ENCODE assay signal across 33 cellular contexts in the genomic region with DNA sequence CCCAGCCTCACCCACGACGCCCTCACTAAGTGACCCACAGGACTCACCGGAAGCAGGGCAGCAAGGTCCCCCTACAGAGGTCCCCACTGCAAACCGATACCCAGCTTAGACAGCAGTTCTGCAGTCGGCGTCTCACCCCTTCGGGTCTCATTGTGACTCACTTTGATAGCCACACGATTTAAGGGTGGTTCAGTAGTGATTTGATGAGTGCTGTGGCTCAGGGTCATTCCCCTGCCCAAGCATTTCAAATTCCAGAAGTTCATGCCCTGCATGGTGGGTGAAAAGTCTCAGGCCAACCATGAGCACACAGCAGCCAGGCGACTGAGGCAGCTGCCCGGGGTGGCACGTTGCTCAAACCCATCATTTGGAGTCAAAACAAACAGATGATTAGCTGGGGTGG.
A peak's percentile ranks its signal among the peaks of the same experiment; 100 is the strongest.
DNase-seq lines count a peak whose midpoint lies in the region; ATAC-seq, FAIRE-seq and TF ChIP-seq lines count a peak whose summit lies in the region.
"Had no signal": no experiment of that assay in that cellular context is flagged by ENCODE, and none has a peak within 500 bp of the region (broad histone marks: within the 10 kb centered on the region; RNA-seq: fewer than 3 reads in every experiment).

No MANE protein-coding gene starts in this region.

- intact Hi-C loops in Right ventricle myocardium inferior (cut with DNase I) (no loop called here), left ventricle myocardium superior (cut with micrococcal nuclease) (no loop called here), kidney (cut with DNase I) (no loop called here), sciatic nerve (cut with DNase I) (loop anchor here (5.0 kb wide), 1 partner anchor 745 kb away; no protein-coding TSS in a partner anchor), vagina (cut with DNase I) (no loop called here), aorta (cut with DNase I) (no loop called here)

- H3K27ac ChIP-seq in kidney (ENCODE audit: low read depth in 2 of 2, low read length in 2 of 2): peak overlapping the region; percentile 2 to 30
- peak overlapping the region; percentile 33 for H3K27ac ChIP-seq in vagina
- no peak overlapping the region for H3K27ac ChIP-seq in aorta (ENCODE audit: low read depth in 1 of 2, low read length in 2 of 2)
- H3K27ac ChIP-seq: body of pancreas, parathyroid adenoma, testis, WERI-Rb-1 had no signal

- 92 to 96% methylated on average over 11 of the region's 11 CpGs for WGBS in aorta, 2 donors

- ATAC-seq in Right ventricle myocardium inferior (peak; percentile 15), left ventricle myocardium superior (no peak), sciatic nerve (peak; percentile 9), aorta (ENCODE audit: low FRiP score) (no peak)
- ATAC-seq: body of pancreas; right cardiac atrium; stimulated activated memory B cell treated with anti-CD40 and anti-IgM and Interleukin-4, amounts not matched to agents 10 μg/mL and 1 μg/mL and 100 μg/mL, for 72 hours had no signal

- H3K9ac ChIP-seq in kidney (ENCODE audit: low read length in 2 of 2): no peak overlapping the region
- H3K9ac ChIP-seq: parathyroid adenoma had no signal

- H3K4me3 ChIP-seq in kidney (ENCODE audit: low read length in 2 of 2) (no peak overlapping the region), vagina (no peak overlapping the region), aorta (ENCODE audit: low read length in 2 of 2) (no peak overlapping the region)
- H3K4me3 ChIP-seq: body of pancreas, testis had no signal

- FAIRE-seq in kidney (lab: Jason Lieb, UNC): no peak
- FAIRE-seq: GM12891, H54 had no signal

- TF ChIP-seq CTCF in kidney (IDR thresholded peaks at IDR 0.05; ENCODE audit: borderline replicate concordance, extremely low read depth, insufficient read depth) (no peak), vagina (IDR thresholded peaks at IDR 0.05) (no peak)

- H3K4me1 ChIP-seq in kidney (ENCODE audit: control insufficient read depth in 1 of 2, insufficient read depth in 1 of 2, low read depth in 1 of 2, low read length in 2 of 2) (peaks cover 6 to 7% of the 10 kb centered on the region in 2 donors), vagina (peaks cover 45% of the 10 kb centered on the region), aorta (ENCODE audit: control insufficient read depth in 1 of 2, insufficient read depth in 2 of 2, low read length in 2 of 2) (peaks cover 0 to 4% of the 10 kb centered on the region in 2 donors)
- H3K4me1 ChIP-seq: parathyroid adenoma had no signal

- H3K36me3 ChIP-seq in kidney (ENCODE audit: control insufficient read depth in 1 of 2, insufficient read depth in 2 of 2, low read length in 2 of 2) (no peaks in the 10 kb centered on the region), vagina (no peaks in the 10 kb centered on the region), aorta (ENCODE audit: control insufficient read depth in 1 of 2, insufficient read depth in 2 of 2, low read length in 1 of 2) (no peaks in the 10 kb centered on the region)
- H3K36me3 ChIP-seq: WERI-Rb-1 had no signal

- DNase-seq in Right ventricle myocardium inferior (ENCODE audit: missing footprints) (no peak), left ventricle myocardium superior (no peak), kidney (no peak), sciatic nerve (ENCODE audit: low spot score) (no peak), vagina (ENCODE audit: extremely low spot score in 2 of 2) (no peak), aorta (no peak), GDM1 (lab: John Stamatoyannopoulos, UW) (no peak)
- no peak for DNase-seq in activated CD8-positive, alpha-beta memory T cell treated with anti-CD3 and anti-CD28 coated beads, Interleukin-2, amount 50 U/mL, for 4 hours
- DNase-seq: 8988T; activated CD4-positive, alpha-beta T cell treated with anti-CD3 and anti-CD28 coated beads, Interleukin-2, amount 10 ng/mL, durations not matched to agents 7 days and 5 days; activated T-cell treated with anti-CD3 and anti-CD28 coated beads, Interleukin-2, amount 50 U/mL, for 48 hours; AML-193; body of pancreas; CD4-positive, alpha-beta memory T cell; cerebellar nuclear complex; glutamatergic neuron; islet precursor cell; KBM-7; NCI-H1417 treated with DMSO at 0.1 percent for 48 hours; NCI-H2081; NCI-H345; NCI-H774; right cardiac atrium; SHP77 treated with DMSO at 0.1 percent for 48 hours; stimulated activated CD4-positive, alpha-beta T cell treated with anti-CD3 and anti-CD28 coated beads, Interleukin-4, amount 100 ng/mL, for 4 hours; SW 1271; T-helper 9 cell; testis; WERI-Rb-1 had no signal

- no peak for TF ChIP-seq POLR2A in vagina (IDR thresholded peaks at IDR 0.05)

- no peaks in the 10 kb centered on the region for H3K9me3 ChIP-seq in kidney (ENCODE audit: control insufficient read depth in 1 of 2, low read length in 2 of 2)
- no peaks in the 10 kb centered on the region for H3K9me3 ChIP-seq in vagina
- H3K9me3 ChIP-seq in aorta (ENCODE audit: control insufficient read depth, low read length): no peaks in the 10 kb centered on the region
- H3K9me3 ChIP-seq: body of pancreas, testis had no signal

- H3K27me3 ChIP-seq in vagina (no peaks in the 10 kb centered on the region), aorta (ENCODE audit: control insufficient read depth in 1 of 2, insufficient read depth in 2 of 2, low read length in 1 of 2) (no peaks in the 10 kb centered on the region)
- H3K27me3 ChIP-seq: body of pancreas, testis had no signal

Comparison
In these comparisons a context has a peak if more than half of its experiments do, and no peak if none do; other contexts are left out.
1. ATAC-seq: peak in Right ventricle myocardium inferior (single experiment) and sciatic nerve (single experiment); none in left ventricle myocardium superior (single experiment) and aorta (single experiment).
2. H3K27ac ChIP-seq: peak in kidney (2 of 2) and vagina (single experiment); none in aorta (0 of 2).